In the genomic region with DNA sequence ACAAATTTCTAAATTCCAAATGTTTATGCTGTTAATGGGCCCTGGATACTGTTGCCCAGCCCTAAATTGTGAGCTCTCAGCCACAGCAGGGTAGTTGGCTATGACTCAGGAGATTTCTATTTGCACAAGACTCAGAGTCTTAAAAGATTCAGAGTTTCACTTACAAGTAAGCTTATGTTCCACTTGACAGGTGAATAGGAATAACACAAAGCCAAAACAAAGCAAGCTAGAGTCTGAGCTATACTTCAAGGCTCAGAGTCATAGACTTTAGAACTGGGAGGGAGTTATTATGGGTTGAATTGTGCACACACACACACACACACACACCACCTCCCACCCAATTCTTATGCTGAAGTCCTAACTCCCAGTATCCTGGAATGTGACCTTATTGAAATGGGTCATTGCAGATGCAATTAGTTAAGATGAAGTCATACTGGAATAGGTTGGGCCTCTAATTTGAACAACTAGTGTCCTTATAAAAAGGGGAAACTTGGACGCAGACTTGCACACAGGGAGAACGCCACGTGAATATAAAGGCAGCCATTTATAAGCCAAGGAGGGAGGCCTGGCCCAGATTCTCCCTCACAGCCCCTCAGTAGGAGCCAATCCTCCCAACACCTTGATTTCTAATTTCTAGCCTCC, we compare ENCODE assay signal across 10 cellular contexts. TPM values are rescaled to one million over a fixed set of nuclear protein-coding genes. Genes with fewer than 3 reads are reported as not detected.
DNase-seq lines count a peak whose midpoint lies in the region; ATAC-seq and TF ChIP-seq lines count a peak whose summit lies in the region.
"Had no signal": no experiment of that assay in that cellular context is flagged by ENCODE, and none has a peak within 500 bp of the region (broad histone marks: within the 10 kb centered on the region; RNA-seq: fewer than 3 reads in every experiment).

No MANE protein-coding gene starts in this region.

- DNase-seq in ACHN (peak; percentile 91), HS-27A (ENCODE audit: low read depth) (peak; percentile 33), brain microvascular endothelial cell (peak; percentile 57), lower lobe of right lung (no peak), T-cell (no peak), NCI-H1436 treated with DMSO at 0.1 percent for 48 hours (lab: John Stamatoyannopoulos, UW) (no peak)
- DNase-seq: activated CD4-positive, alpha-beta T cell treated with anti-CD3 and anti-CD28 coated beads, Interleukin-2, amount 50 U/mL, for 48 hours; CD8-positive, alpha-beta memory T cell had no signal

- no peak overlapping the region for H3K4me3 ChIP-seq in brain microvascular endothelial cell (ENCODE audit: low read depth, low read length)
- H3K4me3 ChIP-seq in lower lobe of right lung: no peak overlapping the region

- TF ChIP-seq CTCF in brain microvascular endothelial cell (IDR thresholded peaks at IDR 0.05; ENCODE audit: low read depth, low read length, missing control alignments) (no peak), lower lobe of right lung (IDR thresholded peaks at IDR 0.05) (no peak)

- CTCF ChIA-PET in T-cell (lab: Charles Lee): no interaction called here

- H3K4me1 Mint-ChIP-seq in T-cell: peaks cover 0 to 1% (median 0%) of the 10 kb centered on the region in 3 donors
- H3K4me1 Mint-ChIP-seq: CD8-positive, alpha-beta memory T cell had no signal

- H3K36me3 Mint-ChIP-seq in T-cell: no peaks in the 10 kb centered on the region
- H3K36me3 Mint-ChIP-seq: CD8-positive, alpha-beta memory T cell had no signal

- no peaks in the 10 kb centered on the region for H3K9me3 ChIP-seq in lower lobe of right lung

- POLR2A ChIA-PET in T-cell (lab: Charles Lee): interaction anchor here in 1 of 2 donors (0.6 to 0.7 kb wide), 2 partner anchors 827 to 1092 kb away, joined by 3 to 4 read pairs; no protein-coding TSS in a partner anchor

- H3K4me3 Mint-ChIP-seq in T-cell: no peak overlapping the region
- H3K4me3 Mint-ChIP-seq: CD8-positive, alpha-beta memory T cell had no signal

- ATAC-seq in lower lobe of right lung: peak; percentile 90 to 95
- no peak for ATAC-seq in HG02571 (IDR thresholded peaks at IDR 0.05; ENCODE audit: unreplicated experiment)
- ATAC-seq in T-cell (replicated peaks in 1 of 4): no peak
- ATAC-seq in HG03097 (IDR thresholded peaks at IDR 0.05; ENCODE audit: low FRiP score, unreplicated experiment): no peak

- H3K36me3 ChIP-seq in brain microvascular endothelial cell (replicated peaks) (no peaks in the 10 kb centered on the region), lower lobe of right lung (no peaks in the 10 kb centered on the region)

- no peak overlapping the region for H3K27ac ChIP-seq in brain microvascular endothelial cell
- H3K27ac ChIP-seq in lower lobe of right lung: peak overlapping the region; percentile 60

- peaks cover 0 to 4% of the 10 kb centered on the region in 2 donors for H3K27me3 Mint-ChIP-seq in T-cell

- no peaks in the 10 kb centered on the region for H3K4me1 ChIP-seq in lower lobe of right lung

- no peaks in the 10 kb centered on the region for H3K27me3 ChIP-seq in brain microvascular endothelial cell (replicated peaks)
- H3K27me3 ChIP-seq in lower lobe of right lung (ENCODE audit: low read depth): no peaks in the 10 kb centered on the region

- intact Hi-C loops in lower lobe of right lung (cut with DNase I): no loop called here

- no peak overlapping the region for H3K27ac Mint-ChIP-seq in T-cell

- in situ Hi-C loops in ACHN (cut with HindIII; ENCODE audit: low pct_ligation_motif_present, low pct_unique_long_range_greater_than_20kb, low sequenced_read_pairs): no loop called here
- in situ Hi-C loops in brain microvascular endothelial cell (cut with HindIII; ENCODE audit: low pct_ligation_motif_present, low sequenced_read_pairs): no loop called here

- H3K9me3 Mint-ChIP-seq in T-cell: no peaks in the 10 kb centered on the region
- H3K9me3 Mint-ChIP-seq: CD8-positive, alpha-beta memory T cell had no signal

RNA-seq across cellular contexts. Expression of gene PRDX6, which starts 30.2 kb away (rescaled TPM):
- 187 TPM for total RNA-seq in lower lobe of right lung
- total RNA-seq in T-cell: 100 to 1,000 TPM in 2 of 5 donors, 10 to 100 TPM in 3; 70.7 to 108 (median 98.3) TPM

Comparison
In these comparisons a context has a peak if more than half of its experiments do, and no peak if none do; other contexts are left out.
1. DNase-seq: peak in ACHN (single experiment), HS-27A (single experiment) and brain microvascular endothelial cell (single experiment); none in lower lobe of right lung (single experiment), T-cell (0 of 34) and NCI-H1436 treated with DMSO at 0.1 percent for 48 hours (single experiment).
2. ATAC-seq: peak in lower lobe of right lung (2 of 2); none in HG02571 (single experiment), T-cell (0 of 4) and HG03097 (single experiment).